In genomic region chr11:35394941-35395340, GRCh38 we compare ENCODE assay signal across 11 cellular contexts.
"Had no signal": no experiment of that assay in that cellular context is flagged by ENCODE, and none has a peak within 500 bp of the region (broad histone marks: within the 10 kb centered on the region; RNA-seq: fewer than 3 reads in every experiment).

No MANE protein-coding gene starts in this region.

- H2AFZ ChIP-seq: GM23248, GM23338 had no signal

- H3K9me3 ChIP-seq: HAP-1 had no signal

- H3K36me3 ChIP-seq: HAP-1 had no signal

- H3K4me2 ChIP-seq: GM23338 had no signal

- H3K4me3 Mint-ChIP-seq: GM23338, H9, HFFc6 had no signal

- H3K9me3 Mint-ChIP-seq: HFFc6 had no signal

- FAIRE-seq: H1, H54 had no signal

- H3K4me3 ChIP-seq: GM23248, GM23338, HAP-1 had no signal

- H3K27ac Mint-ChIP-seq: GM23338, H9, HFFc6 had no signal

- H3K27ac ChIP-seq: GM23248 had no signal

- H3K9ac ChIP-seq: GM23248 had no signal

- ATAC-seq: GM23338, HCT116 had no signal

- DNase-seq: GM23248, GOT3, H7, H9, HCEC 1CT, HFFc6 had no signal
